8 cellular contexts compared by ENCODE assay signal in genomic region chr2:240584486-240585031, GRCh38. TPM values are rescaled to one million over a fixed set of nuclear protein-coding genes. Genes with fewer than 3 reads are reported as not detected.
DNase-seq lines count a peak whose midpoint lies in the region; ATAC-seq and TF ChIP-seq lines count a peak whose summit lies in the region.

No MANE protein-coding gene starts in this region.

- DNase-seq in Daoy (ENCODE audit: low read depth), result peak; percentile 72
- DNase-seq in Panc1 (ENCODE audit: low read depth, low spot score), result no peak
- DNase-seq in epithelial cell of esophagus (ENCODE audit: low read depth), result peak; percentile 54
- DNase-seq in stimulated activated naive CD8-positive, alpha-beta T cell treated with anti-CD3 and anti-CD28 coated beads, Interleukin-15, amount 100 ng/mL, for 72 hours, result no peak
- no peak for DNase-seq in NCI-H510A treated with DMSO at 0.1 percent for 48 hours (lab: John Stamatoyannopoulos, UW)
- DNase-seq in NCI-H1092 (lab: John Stamatoyannopoulos, UW), result no peak

- ATAC-seq in GM19395 (IDR thresholded peaks at IDR 0.05; ENCODE audit: unreplicated experiment) (peak; percentile 59), HG03354 (IDR thresholded peaks at IDR 0.05; ENCODE audit: poor library complexity, severe bottlenecking, unreplicated experiment) (peak; percentile 54), Panc1 (no peak)
- no peak for ATAC-seq in stimulated activated naive CD8-positive, alpha-beta T cell treated with anti-CD3 and anti-CD28 coated beads, Interleukin-15, amount 100 ng/mL, for 72 hours

- H3K4me3 ChIP-seq in Panc1 (ENCODE audit: low read depth in 2 of 2, low read length in 2 of 2) (peak overlapping the region; percentile 98 to 100), epithelial cell of esophagus (ENCODE audit: low read length) (peak overlapping the region; percentile 98)

- BruUV-seq in Panc1 (replicated peaks; lab: Mats Ljungman, UMichigan), result no TSS peak

- peaks cover 5% of the 10 kb centered on the region; the same call in 1 of the 2 replicates for H3K36me3 ChIP-seq in Panc1 (ENCODE audit: control insufficient read depth, insufficient read depth, low read length)

- H3K4me3 Mint-ChIP-seq in stimulated activated naive CD8-positive, alpha-beta T cell treated with anti-CD3 and anti-CD28 coated beads, Interleukin-15, amount 100 ng/mL, for 72 hours, result peak overlapping the region; percentile 94 to 99

- in situ Hi-C loops in Panc1 (cut with HindIII; ENCODE audit: low pct_unique_long_range_greater_than_20kb, low sequenced_read_pairs), result no loop called here

- peaks cover 0 to 11% of the 10 kb centered on the region in 2 donors for H3K9me3 Mint-ChIP-seq in stimulated activated naive CD8-positive, alpha-beta T cell treated with anti-CD3 and anti-CD28 coated beads, Interleukin-15, amount 100 ng/mL, for 72 hours

- H3K4me1 Mint-ChIP-seq in stimulated activated naive CD8-positive, alpha-beta T cell treated with anti-CD3 and anti-CD28 coated beads, Interleukin-15, amount 100 ng/mL, for 72 hours, result peaks cover 66% of the 10 kb centered on the region

- CTCF ChIA-PET in Panc1 (lab: Charles Lee), result no interaction called here

- peak overlapping the region in 1 of 2 donors; percentile 76 for H3K27ac Mint-ChIP-seq in stimulated activated naive CD8-positive, alpha-beta T cell treated with anti-CD3 and anti-CD28 coated beads, Interleukin-15, amount 100 ng/mL, for 72 hours

- no peak for TF ChIP-seq CTCF in Panc1 (IDR thresholded peaks at IDR 0.05)
- no peak for TF ChIP-seq CTCF in epithelial cell of esophagus (IDR thresholded peaks at IDR 0.05; ENCODE audit: insufficient read depth, low read depth, low read length, missing control alignments)

- intact Hi-C loops in Panc1 (cut with micrococcal nuclease; ENCODE audit: unreplicated experiment), result no loop called here

- no peaks in the 10 kb centered on the region for H3K27me3 Mint-ChIP-seq in stimulated activated naive CD8-positive, alpha-beta T cell treated with anti-CD3 and anti-CD28 coated beads, Interleukin-15, amount 100 ng/mL, for 72 hours

- H3K9me3 ChIP-seq in Panc1 (ENCODE audit: control insufficient read depth, insufficient read depth, low read depth, low read length), result no peaks in the 10 kb centered on the region; the same call in 1 of the 2 replicates

- no peak overlapping the region for H3K27ac ChIP-seq in Panc1 (ENCODE audit: low read length)

- peaks cover 40% of the 10 kb centered on the region for H3K4me1 ChIP-seq in Panc1 (ENCODE audit: control insufficient read depth, insufficient read depth, low read length)

- no peaks in the 10 kb centered on the region for H3K27me3 ChIP-seq in Panc1 (ENCODE audit: control insufficient read depth, insufficient read depth, low read length)

- POLR2A ChIA-PET in Panc1 (lab: Charles Lee), result no interaction called here

RNA-seq across cellular contexts. Expression of gene CAPN10, which starts 2.0 kb away (rescaled TPM):
- total RNA-seq in Daoy (2014; rRNA removed; shearing (Covaris generic)), result 23.8 and 28.3 TPM in 2 replicates
- 38.6 TPM for total RNA-seq in Panc1 (2021; ENCODE audit: unreplicated experiment)
- polyA plus RNA-seq in Panc1 (2012; ENCODE audit: insufficient read length), result 31.9 TPM

RNA-seq across cellular contexts. Expression of gene RNPEPL1, which starts 16.3 kb away (rescaled TPM):
- 1.8 and 2.3 TPM in 2 replicates for total RNA-seq in Daoy (2014; rRNA removed; shearing (Covaris generic))
- 88.2 TPM for total RNA-seq in Panc1 (2021; ENCODE audit: unreplicated experiment)
- 101 TPM for polyA plus RNA-seq in Panc1 (2012; ENCODE audit: insufficient read length)

RNA-seq across cellular contexts. Expression of gene DUSP28, which starts 24.4 kb away (rescaled TPM):
- 2.8 and 3.3 TPM in 2 replicates for total RNA-seq in Daoy (2014; rRNA removed; shearing (Covaris generic))
- total RNA-seq in Panc1 (2021; ENCODE audit: unreplicated experiment), result 10.7 TPM
- polyA plus RNA-seq in Panc1 (2012; ENCODE audit: insufficient read length), result 5.3 TPM

RNA-seq across cellular contexts. Expression of gene ANKMY1, which starts 26.8 kb away (rescaled TPM):
- total RNA-seq in Daoy (2014; rRNA removed; shearing (Covaris generic)), result 1.8 and 4.7 TPM in 2 replicates
- total RNA-seq in Panc1 (2021; ENCODE audit: unreplicated experiment), result 19.5 TPM
- 19.4 TPM for polyA plus RNA-seq in Panc1 (2012; ENCODE audit: insufficient read length)

RNA-seq across cellular contexts. Expression of gene GPR35, which starts 40.7 kb away (rescaled TPM):
- total RNA-seq in Daoy (2014; rRNA removed; shearing (Covaris generic)), result 0.33 and 1.1 TPM in 2 replicates
- 1.3 TPM for total RNA-seq in Panc1 (2021; ENCODE audit: unreplicated experiment)
- 2.3 TPM for polyA plus RNA-seq in Panc1 (2012; ENCODE audit: insufficient read length)

Comparison
In these comparisons a context has a peak if more than half of its experiments do, and no peak if none do; other contexts are left out.
1. DNase-seq: peak in Daoy (single experiment) and epithelial cell of esophagus (single experiment); none in Panc1 (single experiment), stimulated activated naive CD8-positive, alpha-beta T cell treated with anti-CD3 and anti-CD28 coated beads, Interleukin-15, amount 100 ng/mL, for 72 hours (0 of 2), NCI-H510A treated with DMSO at 0.1 percent for 48 hours (single experiment) and NCI-H1092 (single experiment).
2. ATAC-seq: peak in GM19395 (single experiment) and HG03354 (single experiment); none in Panc1 (single experiment) and stimulated activated naive CD8-positive, alpha-beta T cell treated with anti-CD3 and anti-CD28 coated beads, Interleukin-15, amount 100 ng/mL, for 72 hours (single experiment).
3. RNA of gene RNPEPL1, which starts 16.3 kb away (total RNA-seq): 88.2 TPM in Panc1 (single experiment); 1.8 to 2.3 TPM in Daoy; every median in the first group is over 10 times any median in the second.